Comparison of ENCODE assay signal across 8 cellular contexts in genomic region chrX:24055043-24055356, GRCh38. TPM values are rescaled to one million over a fixed set of nuclear protein-coding genes. Genes with fewer than 3 reads are reported as not detected.
DNase-seq lines count a peak whose midpoint lies in the region; ATAC-seq and TF ChIP-seq lines count a peak whose summit lies in the region.

No MANE protein-coding gene starts in this region.

- ATAC-seq in GM19025 (IDR thresholded peaks at IDR 0.05; ENCODE audit: low read depth, unreplicated experiment) (peak; percentile 6), HG02973 (IDR thresholded peaks at IDR 0.05; ENCODE audit: unreplicated experiment) (peak; percentile 10), body of pancreas (no peak)

- peak overlapping the region in 3 of 4 donors; percentile 88 to 96 (median 94) for H3K27ac ChIP-seq in body of pancreas

- intact Hi-C loops in body of pancreas (cut with DNase I): no loop called here

- no peak for TF ChIP-seq POLR2A in body of pancreas (IDR thresholded peaks at IDR 0.05)

- H3K27me3 ChIP-seq in body of pancreas (no peaks in the 10 kb centered on the region), mucosa of stomach (ENCODE audit: control insufficient read depth, insufficient read depth, low read length) (no peaks in the 10 kb centered on the region)

- H3K4me1 ChIP-seq in body of pancreas: peaks cover 6% of the 10 kb centered on the region
- no peaks in the 10 kb centered on the region for H3K4me1 ChIP-seq in mucosa of stomach (ENCODE audit: control insufficient read depth, insufficient read depth, low read length)

- DNase-seq in body of pancreas (no peak), GM19240 (ENCODE audit: insufficient read length, low spot score) (no peak), NCI-H1105 (lab: John Stamatoyannopoulos, UW) (no peak), NCI-H1417 (lab: John Stamatoyannopoulos, UW) (no peak), H4 (ENCODE audit: low spot score) (no peak)

- H3K36me3 ChIP-seq in body of pancreas (replicated peaks in 1 of 2; ENCODE audit: insufficient read depth in 1 of 2, low read depth in 2 of 2): no peaks in the 10 kb centered on the region
- no peaks in the 10 kb centered on the region for H3K36me3 ChIP-seq in mucosa of stomach (ENCODE audit: control insufficient read depth, insufficient read depth, low read length)

- 0% methylated on average over 2 to 14 of the region's 14 CpGs for WGBS in body of pancreas, 2 donors

- H3K9ac ChIP-seq in mucosa of stomach (ENCODE audit: low read length): no peak overlapping the region

- H3K4me3 ChIP-seq in body of pancreas: peak overlapping the region; percentile 33 to 96
- H3K4me3 ChIP-seq in mucosa of stomach (ENCODE audit: low read length): peak overlapping the region; percentile 56

- no peak for TF ChIP-seq CTCF in body of pancreas (IDR thresholded peaks at IDR 0.05)

- no peaks in the 10 kb centered on the region for H3K9me3 ChIP-seq in body of pancreas
- no peaks in the 10 kb centered on the region for H3K9me3 ChIP-seq in mucosa of stomach (ENCODE audit: control insufficient read depth, low read length)

RNA-seq across cellular contexts. Expression of gene EIF2S3, which starts 0.2 kb away (rescaled TPM):
- total RNA-seq in body of pancreas: 100 to 1,000 TPM in 1 of 2 donors, 10 to 100 TPM in 1; 49.1 to 105 TPM
- 280 and 328 TPM in 2 replicates for total RNA-seq in H4 (2014; rRNA removed; shearing (Covaris generic))

RNA-seq across cellular contexts. Expression of gene KLHL15, which starts 28.0 kb away (rescaled TPM):
- 1 to 10 TPM; 4.7 to 7.6 TPM for total RNA-seq in body of pancreas
- 4.9 and 7.8 TPM in 2 replicates for total RNA-seq in H4 (2014; rRNA removed; shearing (Covaris generic))
